ENCODE assay signal across 9 cellular contexts in the genomic region with DNA sequence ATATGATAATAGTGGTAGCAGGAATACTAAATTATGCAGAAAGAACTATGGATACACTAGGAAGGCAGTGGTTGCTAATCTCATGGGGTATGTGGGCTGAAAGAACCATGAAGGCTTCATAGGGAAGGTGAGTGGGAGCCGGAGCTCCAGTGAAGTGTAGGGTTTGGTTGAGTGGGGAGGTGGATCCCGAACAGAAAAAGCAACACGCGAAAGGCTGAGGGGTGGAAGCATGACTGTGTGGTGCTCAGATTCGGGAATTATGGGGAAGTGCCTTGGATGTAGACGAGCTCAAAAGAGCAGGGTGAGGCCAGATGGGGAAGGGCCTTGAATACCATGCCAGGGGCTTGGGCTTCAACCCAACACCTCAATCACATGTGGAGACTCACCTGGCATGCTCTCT.
"Had no signal": no experiment of that assay in that cellular context is flagged by ENCODE, and none has a peak within 500 bp of the region (broad histone marks: within the 10 kb centered on the region; RNA-seq: fewer than 3 reads in every experiment).

No MANE protein-coding gene starts in this region.

- H3K4me3 ChIP-seq: GM23248, HAP-1 had no signal

- ATAC-seq: HCT116, HepG2 had no signal

- H3K27ac ChIP-seq: GM23248, HL-60 had no signal

- DNase-seq: GM23248, GOT3, H7, HFFc6, KBM-7 had no signal
